ENCODE assay signal across 26 cellular contexts in genomic region chr1:82874041-82874440, GRCh38.
"Had no signal": no experiment of that assay in that cellular context is flagged by ENCODE, and none has a peak within 500 bp of the region (broad histone marks: within the 10 kb centered on the region; RNA-seq: fewer than 3 reads in every experiment).

No MANE protein-coding gene starts in this region.

- ATAC-seq: stimulated activated effector memory CD8-positive, alpha-beta T cell treated with anti-CD3 and anti-CD28 coated beads, Interleukin-12 subunit alpha, Interleukin-12 subunit beta, amount 100 ng/mL, for 72 hours; stimulated activated memory B cell treated with anti-CD40 and anti-IgM and Interleukin-4, amounts not matched to agents 10 μg/mL and 1 μg/mL and 100 μg/mL, for 72 hours; stimulated activated naive B cell treated with anti-CD40 and anti-IgM and Interleukin-4, amounts not matched to agents 10 μg/mL and 1 μg/mL and 100 μg/mL, for 72 hours; stimulated activated naive CD8-positive, alpha-beta T cell treated with anti-CD3 and anti-CD28 coated beads, Interleukin-15, amount 100 ng/mL, for 72 hours; stimulated activated naive CD8-positive, alpha-beta T cell treated with anti-CD3 and anti-CD28 coated beads, Interleukin-15, Interleukin-2, amounts not matched to agents 100 U/mL and 50 U/mL, for 24 hours; upper lobe of right lung had no signal

- H3K9me3 ChIP-seq: suprapubic skin, testis, thoracic aorta, thyroid gland, tibial artery, tibial nerve, transverse colon, upper lobe of left lung, upper lobe of right lung, uterus, vagina had no signal

- H3K27me3 ChIP-seq: suprapubic skin, testis, thyroid gland, tibial artery, tibial nerve, transverse colon, upper lobe of left lung, upper lobe of right lung, uterus, vagina had no signal

- H3K4me1 ChIP-seq: suprapubic skin, testis, thyroid gland, tibial nerve, transverse colon, upper lobe of left lung, upper lobe of right lung, uterus, vagina had no signal

- FAIRE-seq: urothelium cell line had no signal

- H3K27ac ChIP-seq: suprapubic skin, testis, thoracic aorta, thyroid gland, tibial artery, tibial nerve, transverse colon, upper lobe of left lung, upper lobe of right lung, uterus, vagina had no signal

- H3K36me3 ChIP-seq: suprapubic skin, thoracic aorta, thyroid gland, tibial artery, tibial nerve, transverse colon, upper lobe of left lung, upper lobe of right lung, uterus, vagina had no signal

- H3K4me3 ChIP-seq: suprapubic skin, testis, thoracic aorta, thyroid gland, tibial artery, tibial nerve, transverse colon, upper lobe of left lung, upper lobe of right lung, uterus, vagina had no signal

- DNase-seq: stimulated activated CD4-positive, alpha-beta T cell treated with anti-CD3 and anti-CD28 coated beads, Interleukin-2, amount 100 ng/mL, for 24 hours; stimulated activated CD4-positive, alpha-beta T cell treated with anti-CD3 and anti-CD28 coated beads, Interleukin-2, amount 100 ng/mL, for 48 hours; stimulated activated CD4-positive, alpha-beta T cell treated with anti-CD3 and anti-CD28 coated beads, Interleukin-4, amount 100 ng/mL, for 1 hour; stimulated activated CD4-positive, alpha-beta T cell treated with anti-CD3 and anti-CD28 coated beads, Interleukin-4, amount 100 ng/mL, for 24 hours; stimulated activated CD4-positive, alpha-beta T cell treated with anti-CD3 and anti-CD28 coated beads, Interleukin-4, amount 100 ng/mL, for 4 hours; stimulated activated CD8-positive, alpha-beta memory T cell treated with anti-CD3 and anti-CD28 coated beads, Interleukin-4, amount 100 ng/mL, for 48 hours; stimulated activated naive B cell treated with anti-CD40 and anti-IgM and Interleukin-4, amounts not matched to agents 10 μg/mL and 1 μg/mL and 100 μg/mL, for 72 hours; stimulated activated naive CD4-positive, alpha-beta T cell; stimulated activated naive CD4-positive, alpha-beta T cell treated with Interleukin-2 at 50 U/mL for 16 hours; stimulated activated naive CD8-positive, alpha-beta T cell treated with anti-CD3 and anti-CD28 coated beads, Interleukin-15, amount 100 ng/mL, for 72 hours; stimulated activated naive CD8-positive, alpha-beta T cell treated with anti-CD3 and anti-CD28 coated beads, Interleukin-15, Interleukin-2, amounts not matched to agents 100 U/mL and 50 U/mL, for 24 hours; substantia nigra; testis; thyroid gland; tibial artery; transverse colon; upper lobe of left lung; upper lobe of right lung; uterus had no signal
